29 cellular contexts compared by ENCODE assay signal in the genomic region with DNA sequence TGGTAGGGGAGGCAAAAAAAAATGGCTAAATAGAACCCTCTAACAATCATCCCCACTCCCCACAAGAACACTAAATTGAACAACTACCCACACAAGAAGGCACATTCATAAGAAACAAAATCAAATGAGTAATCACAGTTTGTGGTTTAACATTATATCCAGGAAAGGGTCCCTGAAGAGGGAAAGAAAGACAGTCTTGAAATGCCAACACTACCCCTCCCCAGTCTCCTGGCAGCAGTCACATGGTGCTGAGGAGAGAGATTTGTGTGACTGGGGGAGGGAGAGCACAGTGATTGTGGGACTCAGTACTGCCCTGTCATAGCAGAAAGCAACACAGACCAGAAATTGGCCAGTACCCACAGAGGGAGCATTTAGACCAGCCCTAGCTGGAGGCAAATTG.
"Had no signal": no experiment of that assay in that cellular context is flagged by ENCODE, and none has a peak within 500 bp of the region (broad histone marks: within the 10 kb centered on the region; RNA-seq: fewer than 3 reads in every experiment).

No MANE protein-coding gene starts in this region.

- H3K4me3 Mint-ChIP-seq: activated naive CD8-positive, alpha-beta T cell; activated T-cell treated with anti-CD3 and anti-CD28 coated beads, Interleukin-2, amount 50 U/mL, for 72 hours; effector memory CD8-positive, alpha-beta T cell; naive B cell; nephron progenitor cell; T-cell had no signal

- DNase-seq: activated CD4-positive, alpha-beta T cell treated with anti-CD3 and anti-CD28 coated beads for 4 hours; activated CD4-positive, alpha-beta T cell treated with anti-CD3 and anti-CD28 coated beads, Interleukin-2, amount 50 U/mL, for 4 hours; activated naive CD4-positive, alpha-beta T cell; activated T-cell treated with anti-CD3 and anti-CD28 coated beads for 4 hours; activated T-cell treated with anti-CD3 and anti-CD28 coated beads, Interleukin-2, amount 50 U/mL, for 72 hours; aorta; brain microvascular endothelial cell; caudate nucleus; cortex of kidney; effector memory CD8-positive, alpha-beta T cell; erythroblast; heart right ventricle; left lung; lower lobe of right lung; mucosa of descending colon; naive B cell; nephron progenitor cell; nucleus accumbens; psoas muscle; right cardiac atrium; stimulated activated CD4-positive, alpha-beta T cell treated with anti-CD3 and anti-CD28 coated beads, Interleukin-2, amount 100 ng/mL, for 48 hours; stimulated activated naive CD8-positive, alpha-beta T cell treated with anti-CD3 and anti-CD28 coated beads, Interleukin-15, Interleukin-2, amounts not matched to agents 100 U/mL and 50 U/mL, for 24 hours; T-cell; testis; transverse colon had no signal

- FAIRE-seq: TTC549 had no signal

- H3K27me3 Mint-ChIP-seq: effector memory CD8-positive, alpha-beta T cell; T-cell had no signal

- ATAC-seq: activated T-cell treated with anti-CD3 and anti-CD28 coated beads, Interleukin-2, amount 50 U/mL, for 72 hours; effector memory CD8-positive, alpha-beta T cell; heart right ventricle; left lung; lower lobe of right lung; mucosa of descending colon; psoas muscle; stimulated activated naive CD8-positive, alpha-beta T cell treated with anti-CD3 and anti-CD28 coated beads, Interleukin-15, Interleukin-2, amounts not matched to agents 100 U/mL and 50 U/mL, for 24 hours; T-cell had no signal

- H3K79me2 ChIP-seq: parathyroid adenoma had no signal

- H3K4me1 ChIP-seq: heart right ventricle, left lung, lower lobe of right lung, parathyroid adenoma, psoas muscle, testis, transverse colon had no signal

- H2AFZ ChIP-seq: parathyroid adenoma had no signal

- H3K36me3 Mint-ChIP-seq: activated naive CD8-positive, alpha-beta T cell; naive B cell; T-cell had no signal

- H3K9ac ChIP-seq: parathyroid adenoma had no signal

- H3K36me3 ChIP-seq: brain microvascular endothelial cell, heart right ventricle, left lung, lower lobe of right lung, transverse colon had no signal

- H3K27ac ChIP-seq: brain microvascular endothelial cell, heart right ventricle, left lung, lower lobe of right lung, parathyroid adenoma, psoas muscle, testis, transverse colon, VCaP had no signal

- H3K4me3 ChIP-seq: heart right ventricle, left lung, lower lobe of right lung, mucosa of descending colon, psoas muscle, testis, transverse colon had no signal

- H3K27ac Mint-ChIP-seq: activated naive CD8-positive, alpha-beta T cell; activated T-cell treated with anti-CD3 and anti-CD28 coated beads, Interleukin-2, amount 50 U/mL, for 72 hours; effector memory CD8-positive, alpha-beta T cell; naive B cell; nephron progenitor cell; T-cell had no signal

- H3K27me3 ChIP-seq: brain microvascular endothelial cell, left lung, testis, transverse colon had no signal

- H3K4me1 Mint-ChIP-seq: naive B cell, nephron progenitor cell, T-cell had no signal

- H3K9me3 ChIP-seq: lower lobe of right lung, mucosa of descending colon, psoas muscle, testis, transverse colon had no signal
